22 cellular contexts compared by ENCODE assay signal in the genomic region with DNA sequence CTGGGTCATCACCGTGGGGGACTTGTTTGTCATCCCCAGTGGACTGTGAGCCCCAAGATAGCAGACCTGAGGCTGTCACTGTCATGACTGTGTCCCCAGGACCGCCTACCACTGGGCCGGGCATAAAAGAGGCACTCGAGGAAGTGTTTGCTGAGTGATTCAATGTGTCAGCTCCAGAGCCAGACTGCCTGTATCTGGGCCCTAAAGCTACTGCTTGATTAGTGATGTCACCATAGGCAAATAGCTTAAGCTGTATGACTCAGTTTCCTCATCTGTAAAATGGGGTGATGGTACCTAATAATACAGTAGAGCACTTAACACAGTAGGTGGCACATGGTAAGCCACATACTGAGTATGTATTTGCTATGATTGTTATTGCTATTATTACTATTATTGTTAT. TPM values are rescaled to one million over a fixed set of nuclear protein-coding genes. Genes with fewer than 3 reads are reported as not detected.
"Had no signal": no experiment of that assay in that cellular context is flagged by ENCODE, and none has a peak within 500 bp of the region (broad histone marks: within the 10 kb centered on the region; RNA-seq: fewer than 3 reads in every experiment).

No MANE protein-coding gene starts in this region.

- H3K27ac Mint-ChIP-seq: activated T-helper 17 cell treated with anti-CD3 and anti-CD28 coated beads, Interleukin-2, amount 50 U/mL, for 72 hours; nephron; stimulated activated naive B cell treated with anti-CD40 and anti-IgM and Interleukin-4, amounts not matched to agents 10 μg/mL and 1 μg/mL and 100 μg/mL, for 72 hours had no signal

- ATAC-seq: activated T-helper 17 cell treated with anti-CD3 and anti-CD28 coated beads, Interleukin-2, amount 50 U/mL, for 72 hours; left lobe of liver; right cardiac atrium; stimulated activated naive B cell treated with anti-CD40 and anti-IgM and Interleukin-4, amounts not matched to agents 10 μg/mL and 1 μg/mL and 100 μg/mL, for 72 hours had no signal

- H3K4me3 ChIP-seq: prostate gland, skin epidermis, transverse colon had no signal

- H3K4me1 ChIP-seq: prostate gland, transverse colon had no signal

- DNase-seq: activated CD4-positive, alpha-beta T cell treated with anti-CD3 and anti-CD28 coated beads for 1 hour; activated CD4-positive, alpha-beta T cell treated with anti-CD3 and anti-CD28 coated beads, Interleukin-2, amount 50 U/mL, for 4 hours; activated naive CD4-positive, alpha-beta T cell treated with Interleukin-2 at 50 U/mL for 16 hours; aorta; cerebellar nuclear complex; effector memory CD4-positive, alpha-beta T cell; islet precursor cell; mesendoderm; occipital lobe; right cardiac atrium; stimulated activated CD4-positive, alpha-beta T cell treated with anti-CD3 and anti-CD28 coated beads, Interleukin-15, amount 100 ng/mL, for 24 hours; stimulated activated CD4-positive, alpha-beta T cell treated with anti-CD3 and anti-CD28 coated beads, Interleukin-4, amount 100 ng/mL, for 1 hour; stimulated activated naive B cell treated with anti-CD40 and anti-IgM and Interleukin-4, amounts not matched to agents 10 μg/mL and 1 μg/mL and 100 μg/mL, for 72 hours; T-helper 1 cell; transverse colon had no signal

- H3K4me1 Mint-ChIP-seq: activated T-helper 17 cell treated with anti-CD3 and anti-CD28 coated beads, Interleukin-2, amount 50 U/mL, for 72 hours had no signal

- H3K9me3 Mint-ChIP-seq: activated T-helper 17 cell treated with anti-CD3 and anti-CD28 coated beads, Interleukin-2, amount 50 U/mL, for 72 hours; nephron had no signal

- H3K9me3 ChIP-seq: prostate gland, transverse colon had no signal

- H3K4me3 Mint-ChIP-seq: activated T-helper 17 cell treated with anti-CD3 and anti-CD28 coated beads, Interleukin-2, amount 50 U/mL, for 72 hours; nephron; stimulated activated naive B cell treated with anti-CD40 and anti-IgM and Interleukin-4, amounts not matched to agents 10 μg/mL and 1 μg/mL and 100 μg/mL, for 72 hours had no signal

- H3K36me3 ChIP-seq: prostate gland had no signal

- H3K27me3 ChIP-seq: transverse colon had no signal

- H3K27ac ChIP-seq: prostate gland, skin epidermis, transverse colon, VCaP had no signal

- H3K27me3 Mint-ChIP-seq: activated T-helper 17 cell treated with anti-CD3 and anti-CD28 coated beads, Interleukin-2, amount 50 U/mL, for 72 hours; stimulated activated naive B cell treated with anti-CD40 and anti-IgM and Interleukin-4, amounts not matched to agents 10 μg/mL and 1 μg/mL and 100 μg/mL, for 72 hours had no signal

RNA-seq across cellular contexts. Expression of a gene that starts 38.9 kb away (rescaled TPM):
- total RNA-seq: activated T-helper 17 cell treated with anti-CD3 and anti-CD28 coated beads, Interleukin-2, amount 50 U/mL, for 72 hours; epithelial cell of proximal tubule; left lobe of liver; occipital lobe; prostate gland; right cardiac atrium; transverse colon had no signal

RNA-seq across cellular contexts. Expression of a gene that starts 46.7 kb away (rescaled TPM):
- total RNA-seq: activated T-helper 17 cell treated with anti-CD3 and anti-CD28 coated beads, Interleukin-2, amount 50 U/mL, for 72 hours; aorta; occipital lobe; prostate gland; right cardiac atrium; transverse colon had no signal
